In the genomic region with DNA sequence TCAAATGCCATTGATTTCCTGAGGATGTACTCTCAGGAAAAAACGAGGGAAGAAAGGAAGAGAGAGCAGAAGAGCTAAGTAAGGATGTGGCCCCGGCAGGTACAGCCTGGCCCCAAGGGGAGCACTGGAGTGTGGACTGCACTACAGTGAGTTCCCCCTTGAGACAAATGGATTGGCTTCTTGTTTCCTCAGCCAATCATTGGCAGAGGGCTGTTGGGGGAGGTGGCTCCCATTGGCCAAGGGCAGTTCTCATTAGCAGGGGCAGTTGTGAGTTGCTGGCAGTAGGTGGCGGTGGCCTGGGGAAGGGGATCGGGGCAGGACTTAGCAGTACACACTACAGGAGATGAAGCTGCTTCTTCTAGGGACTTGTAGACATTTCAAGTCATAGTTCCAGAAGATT, we compare ENCODE assay signal across 23 cellular contexts. TPM values are rescaled to one million over a fixed set of nuclear protein-coding genes. Genes with fewer than 3 reads are reported as not detected.
"Had no signal": no experiment of that assay in that cellular context is flagged by ENCODE, and none has a peak within 500 bp of the region (broad histone marks: within the 10 kb centered on the region; RNA-seq: fewer than 3 reads in every experiment).

No MANE protein-coding gene starts in this region.

- H3K4me3 Mint-ChIP-seq: activated CD8-positive, alpha-beta T cell treated with anti-CD3 and anti-CD28 coated beads for 36 hours; activated T-cell treated with anti-CD3 and anti-CD28 coated beads, Interleukin-2, amount 50 U/mL, for 4 hours; naive B cell had no signal

- H3K4me3 ChIP-seq: gastroesophageal sphincter, left lung, ovary, stomach, testis, upper lobe of right lung had no signal

- ATAC-seq: activated CD8-positive, alpha-beta T cell treated with anti-CD3 and anti-CD28 coated beads for 36 hours; activated T-cell treated with anti-CD3 and anti-CD28 coated beads, Interleukin-2, amount 50 U/mL, for 4 hours; gastroesophageal sphincter; left lung; upper lobe of right lung had no signal

- H3K27me3 ChIP-seq: gastroesophageal sphincter, left lung, ovary, stomach, testis, upper lobe of right lung had no signal

- H3K9me3 ChIP-seq: gastroesophageal sphincter, left lung, ovary, stomach, testis, upper lobe of right lung had no signal

- H3K4me1 ChIP-seq: gastroesophageal sphincter, left lung, stomach, testis, upper lobe of right lung had no signal

- DNase-seq: activated CD4-positive, alpha-beta T cell treated with anti-CD3 and anti-CD28 coated beads for 48 hours; activated CD8-positive, alpha-beta T cell treated with anti-CD3 and anti-CD28 coated beads for 36 hours; activated effector memory CD4-positive, alpha-beta T cell treated with Interleukin-2 at 50 U/mL for 16 hours; activated naive CD4-positive, alpha-beta T cell treated with anti-CD3 and anti-CD28 coated beads, Interleukin-2, amount 50 U/mL, for 16 hours; activated T-cell treated with anti-CD3 and anti-CD28 coated beads, Interleukin-2, amount 50 U/mL, for 4 hours; dermis blood vessel endothelial cell; erythroblast; kidney; left lung; mammary epithelial cell; naive B cell; ovary; stimulated activated CD4-positive, alpha-beta T cell treated with anti-CD3 and anti-CD28 coated beads, Interleukin-1b, Interleukin-23, amount 100 ng/mL, for 48 hours; stomach; T1000; testis; upper lobe of right lung had no signal

- H3K36me3 ChIP-seq: gastroesophageal sphincter, left lung, ovary, stomach, upper lobe of right lung had no signal

- H3K27me3 Mint-ChIP-seq: activated CD8-positive, alpha-beta T cell treated with anti-CD3 and anti-CD28 coated beads for 36 hours had no signal

- H3K27ac Mint-ChIP-seq: activated CD8-positive, alpha-beta T cell treated with anti-CD3 and anti-CD28 coated beads for 36 hours had no signal

- H3K9me3 Mint-ChIP-seq: activated CD8-positive, alpha-beta T cell treated with anti-CD3 and anti-CD28 coated beads for 36 hours had no signal

- FAIRE-seq: astrocyte, bronchial epithelial cell, kidney had no signal

- H3K4me1 Mint-ChIP-seq: naive B cell had no signal

- H3K27ac ChIP-seq: gastroesophageal sphincter, left lung, ovary, stomach, testis, upper lobe of right lung, VCaP had no signal

RNA-seq across cellular contexts. Expression of a gene that starts 55.4 kb away (rescaled TPM):
- total RNA-seq: activated CD8-positive, alpha-beta T cell treated with anti-CD3 and anti-CD28 coated beads for 36 hours; activated T-cell treated with anti-CD3 and anti-CD28 coated beads, Interleukin-2, amount 50 U/mL, for 4 hours; astrocyte; cerebellum; dermis blood vessel endothelial cell; mononuclear cell; upper lobe of right lung had no signal
- polyA plus RNA-seq: ovary had no signal
